15 cellular contexts compared by ENCODE assay signal in the genomic region with DNA sequence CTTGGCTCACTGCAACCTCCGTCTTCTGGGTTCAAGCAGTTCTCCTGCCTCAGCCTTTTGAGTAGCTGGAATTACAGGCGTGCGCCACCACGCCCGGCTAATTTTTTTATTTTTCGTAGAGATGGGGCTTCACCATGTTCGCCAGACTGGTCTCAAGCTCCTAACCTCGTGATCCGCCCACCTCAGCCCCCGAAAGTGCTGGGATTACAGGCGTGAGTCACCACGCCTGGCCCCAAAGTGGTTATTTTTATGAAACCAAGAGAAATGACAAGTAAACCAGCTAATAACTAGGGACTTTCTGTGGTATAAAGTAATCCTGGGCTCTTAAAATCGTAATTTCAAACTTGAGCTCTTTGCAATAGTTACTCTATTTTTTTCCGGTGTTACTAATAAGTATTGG. TPM values are rescaled to one million over a fixed set of nuclear protein-coding genes. Genes with fewer than 3 reads are reported as not detected.
DNase-seq lines count a peak whose midpoint lies in the region; ATAC-seq lines count a peak whose summit lies in the region.
"Had no signal": no experiment of that assay in that cellular context is flagged by ENCODE, and none has a peak within 500 bp of the region (broad histone marks: within the 10 kb centered on the region; RNA-seq: fewer than 3 reads in every experiment).

No MANE protein-coding gene starts in this region.

- peaks cover 11% of the 10 kb centered on the region; the same call in 1 of the 2 replicates for H3K27me3 ChIP-seq in HUES64 (ENCODE audit: insufficient read depth, low read length)

- no peak overlapping the region for H3K9ac ChIP-seq in HUES64 (ENCODE audit: low read depth, low read length)

- no peak overlapping the region for H3K4me3 Mint-ChIP-seq in activated T-helper 1 cell treated with anti-CD3 and anti-CD28 coated beads, Interleukin-12 subunit alpha, Interleukin-12 subunit beta, Interleukin-2, Interleukin-4 antibody, amounts not matched to agents 30 ng/mL and 10 ng/mL and 1 ng/mL, durations not matched to agents 14 hours and 24 hours and 36 hours

- peaks cover 20% of the 10 kb centered on the region for H3K36me3 Mint-ChIP-seq in activated T-helper 1 cell treated with anti-CD3 and anti-CD28 coated beads, Interleukin-12 subunit alpha, Interleukin-12 subunit beta, Interleukin-2, Interleukin-4 antibody, amounts not matched to agents 30 ng/mL and 10 ng/mL and 1 ng/mL, durations not matched to agents 14 hours and 24 hours and 36 hours (ENCODE audit: low read depth)

- no peaks in the 10 kb centered on the region for H3K27me3 Mint-ChIP-seq in activated T-helper 1 cell treated with anti-CD3 and anti-CD28 coated beads, Interleukin-12 subunit alpha, Interleukin-12 subunit beta, Interleukin-2, Interleukin-4 antibody, amounts not matched to agents 30 ng/mL and 10 ng/mL and 1 ng/mL, durations not matched to agents 14 hours and 24 hours and 36 hours (ENCODE audit: insufficient read depth)

- no peaks in the 10 kb centered on the region for H3K9me3 ChIP-seq in HUES64 (ENCODE audit: insufficient read depth, low read depth, low read length)
- H3K9me3 ChIP-seq: HAP-1 had no signal

- H3K4me3 ChIP-seq in HUES64 (ENCODE audit: low read length): peak overlapping the region; percentile 40
- H3K4me3 ChIP-seq: HAP-1 had no signal

- H3K27ac ChIP-seq in HUES64 (ENCODE audit: low read depth, low read length): no peak overlapping the region
- H3K27ac ChIP-seq: HL-60 had no signal

- no peaks in the 10 kb centered on the region for H3K9me3 Mint-ChIP-seq in activated T-helper 1 cell treated with anti-CD3 and anti-CD28 coated beads, Interleukin-12 subunit alpha, Interleukin-12 subunit beta, Interleukin-2, Interleukin-4 antibody, amounts not matched to agents 30 ng/mL and 10 ng/mL and 1 ng/mL, durations not matched to agents 14 hours and 24 hours and 36 hours
- H3K9me3 Mint-ChIP-seq: immature natural killer cell had no signal

- no peak overlapping the region for H3K27ac Mint-ChIP-seq in activated T-helper 1 cell treated with anti-CD3 and anti-CD28 coated beads, Interleukin-12 subunit alpha, Interleukin-12 subunit beta, Interleukin-2, Interleukin-4 antibody, amounts not matched to agents 30 ng/mL and 10 ng/mL and 1 ng/mL, durations not matched to agents 14 hours and 24 hours and 36 hours

- intact Hi-C loops in posterior vena cava (cut with DNase I): loop anchor here (10.0 kb wide), 2 partner anchors 140 to 320 kb away; a partner anchor contains a TSS
- intact Hi-C loops in activated T-helper 1 cell treated with anti-CD3 and anti-CD28 coated beads, Interleukin-12 subunit alpha, Interleukin-12 subunit beta, Interleukin-2, Interleukin-4 antibody, amounts not matched to agents 30 ng/mL and 10 ng/mL and 1 ng/mL, durations not matched to agents 14 hours and 24 hours and 36 hours (cut with micrococcal nuclease): no loop called here

- H3K36me3 ChIP-seq in HUES64 (ENCODE audit: insufficient read depth, low read length): peaks cover 48% of the 10 kb centered on the region

- peaks cover 36% of the 10 kb centered on the region for H3K4me1 Mint-ChIP-seq in activated T-helper 1 cell treated with anti-CD3 and anti-CD28 coated beads, Interleukin-12 subunit alpha, Interleukin-12 subunit beta, Interleukin-2, Interleukin-4 antibody, amounts not matched to agents 30 ng/mL and 10 ng/mL and 1 ng/mL, durations not matched to agents 14 hours and 24 hours and 36 hours (ENCODE audit: low read depth)

- peaks cover 37% of the 10 kb centered on the region for H3K4me1 ChIP-seq in HUES64 (ENCODE audit: insufficient read depth, low read length)

- ATAC-seq in GM19324 (IDR thresholded peaks at IDR 0.05; ENCODE audit: low FRiP score, unreplicated experiment): no peak

- WGBS in HUES64: 91% methylated on average over 14 of the region's 14 CpGs

- DNase-seq in Ammon's horn (ENCODE audit: low spot score): peak; percentile 34
- peak; percentile 29 for DNase-seq in activated naive CD4-positive, alpha-beta T cell treated with anti-CD3 and anti-CD28 coated beads, Interleukin-2, amount 50 U/mL, for 16 hours
- DNase-seq in posterior vena cava (ENCODE audit: low spot score): peak; percentile 32
- DNase-seq in GDM1 (lab: John Stamatoyannopoulos, UW): no peak
- no peak for DNase-seq in activated T-helper 1 cell treated with anti-CD3 and anti-CD28 coated beads, Interleukin-12 subunit alpha, Interleukin-12 subunit beta, Interleukin-2, Interleukin-4 antibody, amounts not matched to agents 30 ng/mL and 10 ng/mL and 1 ng/mL, durations not matched to agents 14 hours and 24 hours and 36 hours (ENCODE audit: low spot score)
- DNase-seq in mesenteric fat pad (ENCODE audit: low spot score): no peak
- DNase-seq: activated gamma-delta T cell, AML-193, NCI-H2029 treated with DMSO at 0.1 percent for 48 hours, SHP77 treated with DMSO at 0.1 percent for 48 hours had no signal

RNA-seq across cellular contexts. Expression of a gene that starts 4.0 kb away (rescaled TPM):
- polyA plus RNA-seq in HUES64 (2013, experiment 1 of 2): 23.0 TPM
- 22.2 TPM for polyA plus RNA-seq in HUES64 (2013, experiment 2 of 2)
- total RNA-seq in posterior vena cava (1 to 10 TPM; 3.0 to 4.7 TPM), mesenteric fat pad (7.9 TPM)
- 6.5 and 7.0 TPM in 2 replicates for total RNA-seq in activated T-helper 1 cell treated with anti-CD3 and anti-CD28 coated beads, Interleukin-12 subunit alpha, Interleukin-12 subunit beta, Interleukin-2, Interleukin-4 antibody, amounts not matched to agents 30 ng/mL and 10 ng/mL and 1 ng/mL, durations not matched to agents 14 hours and 24 hours and 36 hours

RNA-seq across cellular contexts. Expression of a gene that starts 49.3 kb away (rescaled TPM):
- polyA plus RNA-seq in HUES64 (2013, experiment 1 of 2): 22.0 TPM
- 15.8 TPM for polyA plus RNA-seq in HUES64 (2013, experiment 2 of 2)
- total RNA-seq in posterior vena cava (10 to 100 TPM; 18.0 to 18.7 TPM), mesenteric fat pad (20.3 TPM)
- 27.8 and 33.5 TPM in 2 replicates for total RNA-seq in activated T-helper 1 cell treated with anti-CD3 and anti-CD28 coated beads, Interleukin-12 subunit alpha, Interleukin-12 subunit beta, Interleukin-2, Interleukin-4 antibody, amounts not matched to agents 30 ng/mL and 10 ng/mL and 1 ng/mL, durations not matched to agents 14 hours and 24 hours and 36 hours

RNA-seq across cellular contexts. Expression of a gene that starts 53.2 kb away (rescaled TPM):
- 10.5 TPM for polyA plus RNA-seq in HUES64 (2013, experiment 1 of 2)
- 11.5 TPM for polyA plus RNA-seq in HUES64 (2013, experiment 2 of 2)
- total RNA-seq in posterior vena cava: 1 to 10 TPM; 5.7 to 8.7 TPM
- total RNA-seq in activated T-helper 1 cell treated with anti-CD3 and anti-CD28 coated beads, Interleukin-12 subunit alpha, Interleukin-12 subunit beta, Interleukin-2, Interleukin-4 antibody, amounts not matched to agents 30 ng/mL and 10 ng/mL and 1 ng/mL, durations not matched to agents 14 hours and 24 hours and 36 hours: 3.0 and 3.5 TPM in 2 replicates
- 67.0 TPM for total RNA-seq in mesenteric fat pad

Comparison
In these comparisons a context has a peak if more than half of its experiments do, and no peak if none do; other contexts are left out.
1. DNase-seq: peak in Ammon's horn (single experiment), activated naive CD4-positive, alpha-beta T cell treated with anti-CD3 and anti-CD28 coated beads, Interleukin-2, amount 50 U/mL, for 16 hours (single experiment) and posterior vena cava (single experiment); none in GDM1 (single experiment), activated T-helper 1 cell treated with anti-CD3 and anti-CD28 coated beads, Interleukin-12 subunit alpha, Interleukin-12 subunit beta, Interleukin-2, Interleukin-4 antibody, amounts not matched to agents 30 ng/mL and 10 ng/mL and 1 ng/mL, durations not matched to agents 14 hours and 24 hours and 36 hours (single experiment) and mesenteric fat pad (single experiment).